Comparison of ENCODE assay signal across 21 cellular contexts in genomic region chr2:107811982-107812381, GRCh38. TPM values are rescaled to one million over a fixed set of nuclear protein-coding genes. Genes with fewer than 3 reads are reported as not detected.
DNase-seq lines count a peak whose midpoint lies in the region; ATAC-seq, FAIRE-seq and TF ChIP-seq lines count a peak whose summit lies in the region.
"Had no signal": no experiment of that assay in that cellular context is flagged by ENCODE, and none has a peak within 500 bp of the region (broad histone marks: within the 10 kb centered on the region; RNA-seq: fewer than 3 reads in every experiment).

No MANE protein-coding gene starts in this region.

- DNase-seq in NCI-H2171 treated with DMSO at 0.1 percent for 48 hours (lab: John Stamatoyannopoulos, UW) (peak; percentile 39), NCI-H2171 (lab: John Stamatoyannopoulos, UW) (no peak), activated T-cell treated with anti-CD3 and anti-CD28 coated beads for 4 hours (no peak), NCI-H69 (lab: John Stamatoyannopoulos, UW) (peak; percentile 67), urothelium cell line (ENCODE audit: low spot score) (no peak), mesothelial cell of epicardium (ENCODE audit: low spot score in 2 of 2, unreplicated experiment in 2 of 2) (no peak)
- no peak for DNase-seq in activated T-cell treated with anti-CD3 and anti-CD28 coated beads, Interleukin-2, amount 50 U/mL, for 72 hours
- DNase-seq: C1 segment of cervical spinal cord; Calu3; CD4-positive, alpha-beta memory T cell; COR-L47; DMS79 treated with DMSO at 0.1 percent for 48 hours; GF-D8; HFFc6 had no signal

- peak overlapping the region; percentile 45 for H3K27ac Mint-ChIP-seq in activated T-cell treated with anti-CD3 and anti-CD28 coated beads, Interleukin-2, amount 50 U/mL, for 72 hours
- H3K27ac Mint-ChIP-seq in mesothelial cell of epicardium = no peak overlapping the region
- H3K27ac Mint-ChIP-seq: CD4-positive, alpha-beta memory T cell; GM23338; HFFc6 had no signal

- no peaks in the 10 kb centered on the region for H3K27me3 Mint-ChIP-seq in activated T-cell treated with anti-CD3 and anti-CD28 coated beads, Interleukin-2, amount 50 U/mL, for 72 hours (ENCODE audit: low read depth)
- H3K27me3 Mint-ChIP-seq in mesothelial cell of epicardium (ENCODE audit: low read depth) = no peaks in the 10 kb centered on the region
- H3K27me3 Mint-ChIP-seq: CD4-positive, alpha-beta memory T cell had no signal

- H3K36me3 Mint-ChIP-seq in activated T-cell treated with anti-CD3 and anti-CD28 coated beads, Interleukin-2, amount 50 U/mL, for 72 hours (ENCODE audit: insufficient read depth in 2 of 2) = no peaks in the 10 kb centered on the region
- H3K36me3 Mint-ChIP-seq in mesothelial cell of epicardium = no peaks in the 10 kb centered on the region
- H3K36me3 Mint-ChIP-seq: CD4-positive, alpha-beta memory T cell had no signal

- ATAC-seq in activated T-cell treated with anti-CD3 and anti-CD28 coated beads, Interleukin-2, amount 50 U/mL, for 72 hours (replicated peaks in 1 of 2) = no peak

- no peak overlapping the region for H3K4me3 Mint-ChIP-seq in activated T-cell treated with anti-CD3 and anti-CD28 coated beads, Interleukin-2, amount 50 U/mL, for 72 hours
- no peak overlapping the region for H3K4me3 Mint-ChIP-seq in mesothelial cell of epicardium
- H3K4me3 Mint-ChIP-seq: CD4-positive, alpha-beta memory T cell; GM23338; HFFc6 had no signal

- TF ChIP-seq CTCF in mesothelial cell of epicardium (IDR thresholded peaks at IDR 0.05; ENCODE audit: unreplicated experiment) = no peak

- FAIRE-seq in urothelium cell line (lab: Jason Lieb, UNC) = peak; percentile 63
- FAIRE-seq: GM12891, GM18507 had no signal

- H3K4me1 Mint-ChIP-seq in activated T-cell treated with anti-CD3 and anti-CD28 coated beads, Interleukin-2, amount 50 U/mL, for 72 hours (ENCODE audit: low read depth) = no peaks in the 10 kb centered on the region
- H3K4me1 Mint-ChIP-seq in mesothelial cell of epicardium = no peaks in the 10 kb centered on the region
- H3K4me1 Mint-ChIP-seq: CD4-positive, alpha-beta memory T cell had no signal

- H3K9me3 Mint-ChIP-seq in activated T-cell treated with anti-CD3 and anti-CD28 coated beads, Interleukin-2, amount 50 U/mL, for 72 hours = peaks cover 2% of the 10 kb centered on the region in 2 donors
- H3K9me3 Mint-ChIP-seq in mesothelial cell of epicardium = peaks cover 4% of the 10 kb centered on the region
- H3K9me3 Mint-ChIP-seq: GM23338 had no signal

RNA-seq across cellular contexts. Expression of gene RGPD4, which starts 14.7 kb away (rescaled TPM):
- total RNA-seq in activated T-cell treated with anti-CD3 and anti-CD28 coated beads, Interleukin-2, amount 50 U/mL, for 72 hours = not detected
- 0.18 to 0.29 TPM (median 0.23 TPM) in 3 replicates for total RNA-seq in mesothelial cell of epicardium
- total RNA-seq: A172, A673, Calu3, Daoy, GM23338, H4 had no signal

Comparison
In these comparisons a context has a peak if more than half of its experiments do, and no peak if none do; other contexts are left out.
1. DNase-seq: peak in NCI-H2171 treated with DMSO at 0.1 percent for 48 hours (single experiment) and NCI-H69 (single experiment); none in NCI-H2171 (single experiment), activated T-cell treated with anti-CD3 and anti-CD28 coated beads, Interleukin-2, amount 50 U/mL, for 72 hours (0 of 2), activated T-cell treated with anti-CD3 and anti-CD28 coated beads for 4 hours (single experiment), urothelium cell line (single experiment) and mesothelial cell of epicardium (0 of 2).